12 cellular contexts compared by ENCODE assay signal in genomic region chr5:170597876-170598275, GRCh38.
DNase-seq lines count a peak whose midpoint lies in the region; ATAC-seq and TF ChIP-seq lines count a peak whose summit lies in the region.
"Had no signal": no experiment of that assay in that cellular context is flagged by ENCODE, and none has a peak within 500 bp of the region (broad histone marks: within the 10 kb centered on the region; RNA-seq: fewer than 3 reads in every experiment).

No MANE protein-coding gene starts in this region.

- peaks cover 24% of the 10 kb centered on the region for H3K4me1 ChIP-seq in SJSA1 (replicated peaks)
- peaks cover 0 to 6% (median 0%) of the 10 kb centered on the region in 4 donors for H3K4me1 ChIP-seq in transverse colon

- H3K4me3 Mint-ChIP-seq in osteocyte (ENCODE audit: unreplicated experiment), result peak overlapping the region; percentile 24
- H3K4me3 Mint-ChIP-seq: stimulated activated effector memory CD8-positive, alpha-beta T cell treated with anti-CD3 and anti-CD28 coated beads, Interleukin-12 subunit alpha, Interleukin-12 subunit beta, amount 100 ng/mL, for 72 hours had no signal

- 38 to 58% methylated on average over 4 to 8 of the region's 8 CpGs for WGBS in transverse colon (ENCODE audit: low coverage in 1 of 2), 2 donors

- no peaks in the 10 kb centered on the region for H3K9me3 Mint-ChIP-seq in osteocyte (ENCODE audit: unreplicated experiment)
- H3K9me3 Mint-ChIP-seq: stimulated activated effector memory CD8-positive, alpha-beta T cell treated with anti-CD3 and anti-CD28 coated beads, Interleukin-12 subunit alpha, Interleukin-12 subunit beta, amount 100 ng/mL, for 72 hours had no signal

- H3K4me3 ChIP-seq in SJSA1 (no peak overlapping the region), fibroblast of villous mesenchyme (ENCODE audit: low read depth, low read length) (peak overlapping the region; percentile 25), transverse colon (no peak overlapping the region)
- H3K4me3 ChIP-seq: left lung had no signal

- TF ChIP-seq POLR2A in transverse colon (IDR thresholded peaks at IDR 0.05), result no peak

- H3K9me3 ChIP-seq in SJSA1 (replicated peaks) (no peaks in the 10 kb centered on the region), transverse colon (no peaks in the 10 kb centered on the region)
- H3K9me3 ChIP-seq: left lung had no signal

- no peaks in the 10 kb centered on the region for H3K27me3 Mint-ChIP-seq in osteocyte (ENCODE audit: unreplicated experiment)

- no peaks in the 10 kb centered on the region for H3K36me3 Mint-ChIP-seq in osteocyte (ENCODE audit: unreplicated experiment)
- H3K36me3 Mint-ChIP-seq: stimulated activated effector memory CD8-positive, alpha-beta T cell treated with anti-CD3 and anti-CD28 coated beads, Interleukin-12 subunit alpha, Interleukin-12 subunit beta, amount 100 ng/mL, for 72 hours had no signal

- intact Hi-C loops in transverse colon (cut with DNase I; ENCODE audit: low total_unique reads), result no loop called here

- H3K27ac ChIP-seq in SJSA1, result peak overlapping the region; percentile 81
- H3K27ac ChIP-seq in transverse colon, result no peak overlapping the region
- H3K27ac ChIP-seq: left lung had no signal

- H3K27ac Mint-ChIP-seq in osteocyte (ENCODE audit: unreplicated experiment), result peak overlapping the region; percentile 75
- H3K27ac Mint-ChIP-seq: stimulated activated effector memory CD8-positive, alpha-beta T cell treated with anti-CD3 and anti-CD28 coated beads, Interleukin-12 subunit alpha, Interleukin-12 subunit beta, amount 100 ng/mL, for 72 hours had no signal

- peaks cover 33% of the 10 kb centered on the region for H3K4me1 Mint-ChIP-seq in osteocyte (ENCODE audit: unreplicated experiment)

- no peak for TF ChIP-seq CTCF in fibroblast of villous mesenchyme (IDR thresholded peaks at IDR 0.05; ENCODE audit: insufficient read depth, low read depth, low read length)
- no peak for TF ChIP-seq CTCF in osteocyte (IDR thresholded peaks at IDR 0.05)
- no peak for TF ChIP-seq CTCF in transverse colon (IDR thresholded peaks at IDR 0.05)

- TF ChIP-seq EP300 in transverse colon (IDR thresholded peaks at IDR 0.05; ENCODE audit: low read depth), result no peak

- DNase-seq in G401 (ENCODE audit: low spot score) (peak; percentile 63), SJSA1 (ENCODE audit: low read depth in 1 of 2, low spot score in 2 of 2) (peak in 1 of 2 experiments; percentile 34), fibroblast of villous mesenchyme (ENCODE audit: low read depth) (peak; percentile 13), osteocyte (ENCODE audit: extremely low spot score, unreplicated experiment) (no peak), HCEC 1CT (no peak), NOMO-1 (lab: John Stamatoyannopoulos, UW; ENCODE audit: unreplicated experiment in 2 of 2) (no peak), transverse colon (no peak)
- DNase-seq: activated CD4-positive, CD25-positive, alpha-beta regulatory T cell treated with anti-CD3 and anti-CD28 coated beads, Interleukin-2, amount 50 U/mL, for 72 hours; activated naive CD4-positive, alpha-beta T cell treated with anti-CD3 and anti-CD28 coated beads, Interleukin-2, amount 50 U/mL, for 16 hours; left lung had no signal

- ATAC-seq in HG02642 (IDR thresholded peaks at IDR 0.05; ENCODE audit: poor library complexity, unreplicated experiment), result no peak

- H3K36me3 ChIP-seq in SJSA1 (no peaks in the 10 kb centered on the region), transverse colon (no peaks in the 10 kb centered on the region)
- H3K36me3 ChIP-seq: left lung had no signal

- H3K27me3 ChIP-seq in SJSA1 (replicated peaks) (no peaks in the 10 kb centered on the region), transverse colon (no peaks in the 10 kb centered on the region)
- H3K27me3 ChIP-seq: left lung had no signal

- in situ Hi-C loops in G401 (cut with HindIII; ENCODE audit: low sequenced_read_pairs), result no loop called here
- in situ Hi-C loops in transverse colon (cut with MboI; ENCODE audit: low pct_ligation_motif_present in 1 of 4, low pct_unique_long_range_greater_than_20kb in 1 of 4, low sequenced_read_pairs in 3 of 4), result no loop called here

Comparison
In these comparisons a context has a peak if more than half of its experiments do, and no peak if none do; other contexts are left out.
1. DNase-seq: peak in G401 (single experiment) and fibroblast of villous mesenchyme (single experiment); none in osteocyte (single experiment), HCEC 1CT (single experiment), NOMO-1 (0 of 2) and transverse colon (single experiment).